Comparison of ENCODE assay signal across 19 cellular contexts in genomic region chr17:78765821-78766220, GRCh38. TPM values are rescaled to one million over a fixed set of nuclear protein-coding genes. Genes with fewer than 3 reads are reported as not detected.
A peak's percentile ranks its signal among the peaks of the same experiment; 100 is the strongest.
DNase-seq lines count a peak whose midpoint lies in the region; ATAC-seq and TF ChIP-seq lines count a peak whose summit lies in the region.
"Had no signal": no experiment of that assay in that cellular context is flagged by ENCODE, and none has a peak within 500 bp of the region (broad histone marks: within the 10 kb centered on the region; RNA-seq: fewer than 3 reads in every experiment).

No MANE protein-coding gene starts in this region.

- POLR2A ChIA-PET in activated CD4-positive, alpha-beta memory T cell treated with anti-CD3 and anti-CD28 coated beads, Interleukin-2, amount 10 ng/mL, durations not matched to agents 7 days and 5 days (lab: Charles Lee), result interaction anchor here (0.9 to 31.8 kb wide), 5 partner anchors 5 to 51 kb away, joined by 3 to 861 read pairs (median 5); partner anchors contain the start of gene CYTH1
- POLR2A ChIA-PET in activated CD4-positive, alpha-beta memory T cell treated with anti-CD3 and anti-CD28 coated beads for 36 hours (lab: Charles Lee), result interaction anchor here (0.7 to 18.3 kb wide), 4 partner anchors 12 to 29 kb away, joined by 3 to 481 read pairs (median 4); no protein-coding TSS in a partner anchor

- H3K9me3 Mint-ChIP-seq in activated CD4-positive, alpha-beta memory T cell treated with anti-CD3 and anti-CD28 coated beads, Interleukin-2, amount 10 ng/mL, durations not matched to agents 7 days and 5 days, result no peaks in the 10 kb centered on the region
- no peaks in the 10 kb centered on the region for H3K9me3 Mint-ChIP-seq in activated CD4-positive, alpha-beta memory T cell treated with anti-CD3 and anti-CD28 coated beads for 36 hours
- no peaks in the 10 kb centered on the region for H3K9me3 Mint-ChIP-seq in endothelial cell (ENCODE audit: unreplicated experiment)
- H3K9me3 Mint-ChIP-seq: naive B cell; T-helper 2 cell treated with Interferon-gamma antibody and Interleukin-4, amounts not matched to agents 5 μg/mL and 100 μg/mL, for 36 hours had no signal

- H3K27me3 ChIP-seq in Loucy (ENCODE audit: insufficient read depth, low read length, poor library complexity, severe bottlenecking) (no peaks in the 10 kb centered on the region), skeletal muscle tissue (ENCODE audit: control insufficient read depth in 3 of 3, insufficient read depth in 3 of 3, low read length in 3 of 3) (no peaks in the 10 kb centered on the region), esophagus muscularis mucosa (no peaks in the 10 kb centered on the region)
- H3K27me3 ChIP-seq: heart left ventricle, Peyer's patch had no signal

- H3K27ac ChIP-seq in skeletal muscle tissue (ENCODE audit: low read depth, low read length) (peak overlapping the region; percentile 26), esophagus muscularis mucosa (replicated peaks in 1 of 4) (no peak overlapping the region)
- H3K27ac ChIP-seq: GM23248 had no signal

- ATAC-seq in GM18861 (IDR thresholded peaks at IDR 0.05; ENCODE audit: unreplicated experiment), result no peak
- ATAC-seq in HG03354 (IDR thresholded peaks at IDR 0.05; ENCODE audit: poor library complexity, severe bottlenecking, unreplicated experiment), result no peak
- ATAC-seq: heart left ventricle had no signal

- H3K9me3 ChIP-seq in Loucy (ENCODE audit: insufficient read depth, low read depth, low read length) (no peaks in the 10 kb centered on the region), skeletal muscle tissue (ENCODE audit: control insufficient read depth in 3 of 3, low read length in 3 of 3) (no peaks in the 10 kb centered on the region), esophagus muscularis mucosa (no peaks in the 10 kb centered on the region)
- H3K9me3 ChIP-seq: Peyer's patch had no signal

- H4K20me1 ChIP-seq in Loucy (ENCODE audit: insufficient read depth, low read length, poor library complexity, severe bottlenecking), result peaks cover 16% of the 10 kb centered on the region

- DNase-seq in activated CD4-positive, alpha-beta memory T cell treated with anti-CD3 and anti-CD28 coated beads, Interleukin-2, amount 10 ng/mL, durations not matched to agents 7 days and 5 days, result no peak
- no peak for DNase-seq in activated CD4-positive, alpha-beta memory T cell treated with anti-CD3 and anti-CD28 coated beads for 36 hours
- DNase-seq in endothelial cell (ENCODE audit: low spot score) (no peak), esophagus muscularis mucosa (ENCODE audit: extremely low spot score) (no peak)
- DNase-seq: activated CD8-positive, alpha-beta memory T cell treated with anti-CD3 and anti-CD28 coated beads, Interleukin-2, amount 50 U/mL, for 48 hours; DMS79 treated with DMSO at 0.1 percent for 48 hours; GM23248; heart left ventricle; naive B cell; NCI-H1694; NCI-H226; stimulated activated CD4-positive, alpha-beta T cell treated with anti-CD3 and anti-CD28 coated beads, Interleukin-4, amount 100 ng/mL, for 24 hours had no signal

- peak overlapping the region; percentile 22 for H3K4me2 ChIP-seq in Loucy (ENCODE audit: low read depth, low read length, poor library complexity, severe bottlenecking)

- TF ChIP-seq EP300 in esophagus muscularis mucosa (IDR thresholded peaks at IDR 0.05), result no peak

- H3F3A ChIP-seq in Loucy (ENCODE audit: low read depth), result no peaks in the 10 kb centered on the region

- intact Hi-C loops in activated CD4-positive, alpha-beta memory T cell treated with anti-CD3 and anti-CD28 coated beads for 36 hours (cut with micrococcal nuclease), result no loop called here
- intact Hi-C loops in esophagus muscularis mucosa (cut with DNase I), result no loop called here

- no peak for TF ChIP-seq POLR2A in esophagus muscularis mucosa (IDR thresholded peaks at IDR 0.05; ENCODE audit: low read depth)

- H3K36me3 ChIP-seq in Loucy (ENCODE audit: insufficient read depth, low read length) (no peaks in the 10 kb centered on the region), skeletal muscle tissue (ENCODE audit: control insufficient read depth in 3 of 3, insufficient read depth in 3 of 3, low read length in 3 of 3) (no peaks in the 10 kb centered on the region), esophagus muscularis mucosa (no peaks in the 10 kb centered on the region)
- H3K36me3 ChIP-seq: heart left ventricle, Peyer's patch had no signal

- no peaks in the 10 kb centered on the region for H3K9me2 ChIP-seq in Loucy (replicated peaks; ENCODE audit: low read depth, low read length)

- TF ChIP-seq CTCF in Loucy (conservative IDR thresholded peaks at IDR 0.05; ENCODE audit: low read length) (no peak), endothelial cell (IDR thresholded peaks at IDR 0.05; ENCODE audit: unreplicated experiment) (no peak), esophagus muscularis mucosa (IDR thresholded peaks at IDR 0.05) (no peak)

- H2AFZ ChIP-seq in Loucy (ENCODE audit: low read length), result no peak overlapping the region
- H2AFZ ChIP-seq: GM23248 had no signal

- H3K4me3 Mint-ChIP-seq in activated CD4-positive, alpha-beta memory T cell treated with anti-CD3 and anti-CD28 coated beads, Interleukin-2, amount 10 ng/mL, durations not matched to agents 7 days and 5 days, result no peak overlapping the region
- H3K4me3 Mint-ChIP-seq in activated CD4-positive, alpha-beta memory T cell treated with anti-CD3 and anti-CD28 coated beads for 36 hours, result no peak overlapping the region
- no peak overlapping the region for H3K4me3 Mint-ChIP-seq in endothelial cell (ENCODE audit: unreplicated experiment)
- H3K4me3 Mint-ChIP-seq: CD14-positive monocyte; T-helper 2 cell treated with Interferon-gamma antibody and Interleukin-4, amounts not matched to agents 5 μg/mL and 100 μg/mL, for 36 hours had no signal

- H3K27ac Mint-ChIP-seq in activated CD4-positive, alpha-beta memory T cell treated with anti-CD3 and anti-CD28 coated beads, Interleukin-2, amount 10 ng/mL, durations not matched to agents 7 days and 5 days, result peak overlapping the region; percentile 34
- H3K27ac Mint-ChIP-seq in activated CD4-positive, alpha-beta memory T cell treated with anti-CD3 and anti-CD28 coated beads for 36 hours, result no peak overlapping the region
- H3K27ac Mint-ChIP-seq in endothelial cell (ENCODE audit: unreplicated experiment), result peak overlapping the region; percentile 59
- H3K27ac Mint-ChIP-seq: T-helper 2 cell treated with Interferon-gamma antibody and Interleukin-4, amounts not matched to agents 5 μg/mL and 100 μg/mL, for 36 hours had no signal

- no peak overlapping the region for H3K4me3 ChIP-seq in Loucy (ENCODE audit: low read length, poor library complexity, severe bottlenecking)
- H3K4me3 ChIP-seq in skeletal muscle tissue (ENCODE audit: low read length in 3 of 3), result no peak overlapping the region
- no peak overlapping the region for H3K4me3 ChIP-seq in esophagus muscularis mucosa
- H3K4me3 ChIP-seq: GM23248, heart left ventricle, Peyer's patch had no signal

- CTCF ChIA-PET in activated CD4-positive, alpha-beta memory T cell treated with anti-CD3 and anti-CD28 coated beads, Interleukin-2, amount 10 ng/mL, durations not matched to agents 7 days and 5 days (lab: Charles Lee), result interaction anchor here (1.0 to 3.9 kb wide), 3 partner anchors 18 to 198 kb away, joined by 4 to 20 read pairs (median 5); no protein-coding TSS in a partner anchor
- CTCF ChIA-PET in activated CD4-positive, alpha-beta memory T cell treated with anti-CD3 and anti-CD28 coated beads for 36 hours (lab: Charles Lee), result no interaction called here

- peaks cover 47% of the 10 kb centered on the region for H3K4me1 Mint-ChIP-seq in activated CD4-positive, alpha-beta memory T cell treated with anti-CD3 and anti-CD28 coated beads, Interleukin-2, amount 10 ng/mL, durations not matched to agents 7 days and 5 days
- H3K4me1 Mint-ChIP-seq in activated CD4-positive, alpha-beta memory T cell treated with anti-CD3 and anti-CD28 coated beads for 36 hours (ENCODE audit: low read depth), result peaks cover 47% of the 10 kb centered on the region
- H3K4me1 Mint-ChIP-seq in endothelial cell (ENCODE audit: unreplicated experiment), result peaks cover 20% of the 10 kb centered on the region

- H3K36me3 Mint-ChIP-seq in activated CD4-positive, alpha-beta memory T cell treated with anti-CD3 and anti-CD28 coated beads, Interleukin-2, amount 10 ng/mL, durations not matched to agents 7 days and 5 days (ENCODE audit: low read depth), result peaks cover 21% of the 10 kb centered on the region
- peaks cover 15% of the 10 kb centered on the region for H3K36me3 Mint-ChIP-seq in activated CD4-positive, alpha-beta memory T cell treated with anti-CD3 and anti-CD28 coated beads for 36 hours
- H3K36me3 Mint-ChIP-seq in endothelial cell (ENCODE audit: low read depth, unreplicated experiment), result no peaks in the 10 kb centered on the region

- 69% methylated on average over 2 of the region's 3 CpGs for WGBS in esophagus muscularis mucosa

- H3K27me3 Mint-ChIP-seq in activated CD4-positive, alpha-beta memory T cell treated with anti-CD3 and anti-CD28 coated beads, Interleukin-2, amount 10 ng/mL, durations not matched to agents 7 days and 5 days, result no peaks in the 10 kb centered on the region
- H3K27me3 Mint-ChIP-seq in activated CD4-positive, alpha-beta memory T cell treated with anti-CD3 and anti-CD28 coated beads for 36 hours, result no peaks in the 10 kb centered on the region
- H3K27me3 Mint-ChIP-seq in endothelial cell (ENCODE audit: unreplicated experiment), result peaks cover 3% of the 10 kb centered on the region
- H3K27me3 Mint-ChIP-seq: naive B cell had no signal

- peaks cover 46% of the 10 kb centered on the region for H3K4me1 ChIP-seq in Loucy (ENCODE audit: insufficient read depth, low read length, poor library complexity, severe bottlenecking)
- peaks cover 40 to 63% (median 49%) of the 10 kb centered on the region in 3 donors for H3K4me1 ChIP-seq in skeletal muscle tissue (ENCODE audit: control insufficient read depth in 3 of 3, insufficient read depth in 3 of 3, low read length in 3 of 3)
- H3K4me1 ChIP-seq in esophagus muscularis mucosa, result peaks cover 33 to 58% (median 44%) of the 10 kb centered on the region in 4 donors

- H3K9ac ChIP-seq in Loucy (ENCODE audit: low read depth, low read length, poor library complexity, severe bottlenecking), result no peak overlapping the region
- H3K9ac ChIP-seq in skeletal muscle tissue (ENCODE audit: low read depth in 1 of 3, low read length in 3 of 3), result no peak overlapping the region
- H3K9ac ChIP-seq: GM23248 had no signal

- peaks cover 100% of the 10 kb centered on the region for H3K79me2 ChIP-seq in Loucy (ENCODE audit: insufficient read depth, low read length)

RNA-seq across cellular contexts. Expression of gene CYTH1, which starts 16.3 kb away (rescaled TPM):
- 100 to 1,000 TPM; 288 to 309 TPM for total RNA-seq in activated CD4-positive, alpha-beta memory T cell treated with anti-CD3 and anti-CD28 coated beads, Interleukin-2, amount 10 ng/mL, durations not matched to agents 7 days and 5 days
- 100 to 1,000 TPM; 184 to 204 TPM for total RNA-seq in activated CD4-positive, alpha-beta memory T cell treated with anti-CD3 and anti-CD28 coated beads for 36 hours
- total RNA-seq in endothelial cell (ENCODE audit: unreplicated experiment) (73.3 TPM), skeletal muscle tissue (17.7 TPM), esophagus muscularis mucosa (10 to 100 TPM; 25.7 to 39.4 (median 35.7) TPM)
